ENCODE assay signal across 1 cellular context in the genomic region with DNA sequence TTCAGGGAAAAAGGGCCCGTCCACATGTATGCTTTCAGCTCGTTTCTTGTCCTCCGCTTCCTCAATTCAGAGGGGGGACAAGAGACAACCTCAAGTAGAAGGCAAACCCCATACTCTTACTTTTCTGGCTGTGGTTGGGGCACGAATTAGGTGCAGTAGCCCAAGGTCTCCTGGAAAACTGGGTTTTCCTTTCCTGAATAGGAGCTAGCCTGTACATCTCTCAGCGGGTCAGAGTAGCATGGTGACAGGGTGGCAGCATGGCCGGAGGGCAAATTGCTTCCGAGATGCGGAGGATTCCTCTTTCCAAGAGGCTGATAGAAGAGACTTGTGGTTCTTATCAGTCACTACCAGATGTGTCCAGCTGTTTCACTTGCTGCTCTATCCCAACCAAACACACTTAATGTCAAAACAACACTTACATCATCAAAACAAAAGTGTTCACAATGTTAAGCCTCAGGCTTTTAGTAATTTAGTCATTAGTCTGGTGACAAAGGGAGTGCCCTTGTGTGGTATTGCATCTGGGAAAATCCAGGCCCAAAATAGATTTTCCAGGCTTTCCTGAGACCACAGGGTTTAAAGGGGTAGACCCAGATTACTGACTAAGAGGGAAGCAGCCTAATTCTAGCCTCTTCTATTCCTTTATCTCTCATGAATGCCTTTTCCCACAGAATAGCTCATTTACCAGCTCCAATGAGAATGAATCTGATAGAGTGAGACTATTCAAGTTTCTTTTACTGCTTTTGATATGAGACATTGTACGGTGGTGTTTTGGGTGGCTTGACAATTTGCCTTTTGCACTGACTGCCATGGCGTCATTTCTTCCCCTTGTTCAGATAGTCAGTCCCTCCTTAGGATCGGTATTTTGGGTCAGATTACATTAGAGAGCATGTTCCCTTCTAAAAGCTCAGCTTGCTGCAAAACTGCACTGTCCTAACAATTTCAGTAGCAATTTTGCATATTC.
TF ChIP-seq lines count a peak whose summit lies in the region.

No MANE protein-coding gene starts in this region.

TF ChIP-seq in K562, 482 proteins besides CTCF, POLR2A, EP300 and RAD21 (continued from another document and continues in another):
- peak; percentile 96 for TF ChIP-seq ATF7 (IDR thresholded peaks at IDR 0.05)
- peak; percentile 79 for TF ChIP-seq HMGN3 (IDR thresholded peaks at IDR 0.05; ENCODE audit: borderline replicate concordance, extremely low read depth, insufficient read length, low read depth, low read length)
- peak; percentile 97 for TF ChIP-seq ZNF589 (CRISPR knock-in tag; IDR thresholded peaks at IDR 0.05; ENCODE audit: low read depth)
- TF ChIP-seq, protein P1, sequence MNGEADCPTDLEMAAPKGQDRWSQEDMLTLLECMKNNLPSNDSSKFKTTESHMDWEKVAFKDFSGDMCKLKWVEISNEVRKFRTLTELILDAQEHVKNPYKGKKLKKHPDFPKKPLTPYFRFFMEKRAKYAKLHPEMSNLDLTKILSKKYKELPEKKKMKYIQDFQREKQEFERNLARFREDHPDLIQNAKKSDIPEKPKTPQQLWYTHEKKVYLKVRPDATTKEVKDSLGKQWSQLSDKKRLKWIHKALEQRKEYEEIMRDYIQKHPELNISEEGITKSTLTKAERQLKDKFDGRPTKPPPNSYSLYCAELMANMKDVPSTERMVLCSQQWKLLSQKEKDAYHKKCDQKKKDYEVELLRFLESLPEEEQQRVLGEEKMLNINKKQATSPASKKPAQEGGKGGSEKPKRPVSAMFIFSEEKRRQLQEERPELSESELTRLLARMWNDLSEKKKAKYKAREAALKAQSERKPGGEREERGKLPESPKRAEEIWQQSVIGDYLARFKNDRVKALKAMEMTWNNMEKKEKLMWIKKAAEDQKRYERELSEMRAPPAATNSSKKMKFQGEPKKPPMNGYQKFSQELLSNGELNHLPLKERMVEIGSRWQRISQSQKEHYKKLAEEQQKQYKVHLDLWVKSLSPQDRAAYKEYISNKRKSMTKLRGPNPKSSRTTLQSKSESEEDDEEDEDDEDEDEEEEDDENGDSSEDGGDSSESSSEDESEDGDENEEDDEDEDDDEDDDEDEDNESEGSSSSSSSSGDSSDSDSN (IDR thresholded peaks at IDR 0.05; ENCODE audit: borderline replicate concordance in 1 of 2, low read depth in 2 of 2, low read length in 2 of 2), result no peak
- no peak for TF ChIP-seq SMARCB1 (IDR thresholded peaks at IDR 0.05; ENCODE audit: insufficient read length, low read depth)
- peak; percentile 38; the same call in 1 of the 2 replicates for TF ChIP-seq GATAD2A (IDR thresholded peaks at IDR 0.05)
- no peak for TF ChIP-seq NFYB (IDR thresholded peaks at IDR 0.05; ENCODE audit: extremely low read depth, insufficient read length)
- no peak for TF ChIP-seq DDX20 (tag; IDR thresholded peaks at IDR 0.05; ENCODE audit: low read depth)
- peak; percentile 96 for TF ChIP-seq STAT5A (IDR thresholded peaks at IDR 0.05; ENCODE audit: borderline replicate concordance, low read length)
- TF ChIP-seq NR2F6 (CRISPR knock-in tag; IDR thresholded peaks at IDR 0.05), result no peak
- TF ChIP-seq ZNF444 (CRISPR knock-in tag; IDR thresholded peaks at IDR 0.05), result no peak
- TF ChIP-seq TBL1XR1 (IDR thresholded peaks at IDR 0.05; ENCODE audit: low read length in 2 of 2), result peak in 1 of 2 experiments; percentile 97; a peak in 2 of 4 replicates
- no peak for TF ChIP-seq IRF2 (CRISPR knock-in tag; IDR thresholded peaks at IDR 0.05)
- no peak for TF ChIP-seq KLF6 (CRISPR knock-in tag; IDR thresholded peaks at IDR 0.05; ENCODE audit: borderline replicate concordance)
- TF ChIP-seq ZZZ3 (IDR thresholded peaks at IDR 0.05), result no peak
- no peak for TF ChIP-seq RFX5 (IDR thresholded peaks at IDR 0.05; ENCODE audit: low read depth, low read length)
- TF ChIP-seq, protein P2, sequence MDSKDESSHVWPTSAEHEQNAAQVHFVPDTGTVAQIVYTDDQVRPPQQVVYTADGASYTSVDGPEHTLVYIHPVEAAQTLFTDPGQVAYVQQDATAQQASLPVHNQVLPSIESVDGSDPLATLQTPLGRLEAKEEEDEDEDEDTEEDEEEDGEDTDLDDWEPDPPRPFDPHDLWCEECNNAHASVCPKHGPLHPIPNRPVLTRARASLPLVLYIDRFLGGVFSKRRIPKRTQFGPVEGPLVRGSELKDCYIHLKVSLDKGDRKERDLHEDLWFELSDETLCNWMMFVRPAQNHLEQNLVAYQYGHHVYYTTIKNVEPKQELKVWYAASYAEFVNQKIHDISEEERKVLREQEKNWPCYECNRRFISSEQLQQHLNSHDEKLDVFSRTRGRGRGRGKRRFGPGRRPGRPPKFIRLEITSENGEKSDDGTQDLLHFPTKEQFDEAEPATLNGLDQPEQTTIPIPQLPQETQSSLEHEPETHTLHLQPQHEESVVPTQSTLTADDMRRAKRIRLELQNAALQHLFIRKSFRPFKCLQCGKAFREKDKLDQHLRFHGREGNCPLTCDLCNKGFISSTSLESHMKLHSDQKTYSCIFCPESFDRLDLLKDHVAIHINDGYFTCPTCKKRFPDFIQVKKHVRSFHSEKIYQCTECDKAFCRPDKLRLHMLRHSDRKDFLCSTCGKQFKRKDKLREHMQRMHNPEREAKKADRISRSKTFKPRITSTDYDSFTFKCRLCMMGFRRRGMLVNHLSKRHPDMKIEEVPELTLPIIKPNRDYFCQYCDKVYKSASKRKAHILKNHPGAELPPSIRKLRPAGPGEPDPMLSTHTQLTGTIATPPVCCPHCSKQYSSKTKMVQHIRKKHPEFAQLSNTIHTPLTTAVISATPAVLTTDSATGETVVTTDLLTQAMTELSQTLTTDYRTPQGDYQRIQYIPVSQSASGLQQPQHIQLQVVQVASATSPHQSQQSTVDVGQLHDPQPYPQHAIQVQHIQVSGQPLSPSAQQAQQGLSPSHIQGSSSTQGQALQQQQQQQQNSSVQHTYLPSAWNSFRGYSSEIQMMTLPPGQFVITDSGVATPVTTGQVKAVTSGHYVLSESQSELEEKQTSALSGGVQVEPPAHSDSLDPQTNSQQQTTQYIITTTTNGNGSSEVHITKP (IDR thresholded peaks at IDR 0.05; ENCODE audit: partially characterized antibody), result peak; percentile 8
- TF ChIP-seq ZNF830 (CRISPR knock-in tag; IDR thresholded peaks at IDR 0.05), result no peak
- TF ChIP-seq CEBPB (tag; IDR thresholded peaks at IDR 0.05), result peak; percentile 88
- no peak for TF ChIP-seq HNRNPH1 (optimal IDR thresholded peaks at IDR 0.05; ENCODE audit: low read depth, low read length)
- TF ChIP-seq HLTF (IDR thresholded peaks at IDR 0.05), result no peak
- TF ChIP-seq, protein P3, sequence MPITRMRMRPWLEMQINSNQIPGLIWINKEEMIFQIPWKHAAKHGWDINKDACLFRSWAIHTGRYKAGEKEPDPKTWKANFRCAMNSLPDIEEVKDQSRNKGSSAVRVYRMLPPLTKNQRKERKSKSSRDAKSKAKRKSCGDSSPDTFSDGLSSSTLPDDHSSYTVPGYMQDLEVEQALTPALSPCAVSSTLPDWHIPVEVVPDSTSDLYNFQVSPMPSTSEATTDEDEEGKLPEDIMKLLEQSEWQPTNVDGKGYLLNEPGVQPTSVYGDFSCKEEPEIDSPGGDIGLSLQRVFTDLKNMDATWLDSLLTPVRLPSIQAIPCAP (CRISPR knock-in tag; IDR thresholded peaks at IDR 0.05; ENCODE audit: borderline replicate concordance), result no peak
- TF ChIP-seq, protein P4, sequence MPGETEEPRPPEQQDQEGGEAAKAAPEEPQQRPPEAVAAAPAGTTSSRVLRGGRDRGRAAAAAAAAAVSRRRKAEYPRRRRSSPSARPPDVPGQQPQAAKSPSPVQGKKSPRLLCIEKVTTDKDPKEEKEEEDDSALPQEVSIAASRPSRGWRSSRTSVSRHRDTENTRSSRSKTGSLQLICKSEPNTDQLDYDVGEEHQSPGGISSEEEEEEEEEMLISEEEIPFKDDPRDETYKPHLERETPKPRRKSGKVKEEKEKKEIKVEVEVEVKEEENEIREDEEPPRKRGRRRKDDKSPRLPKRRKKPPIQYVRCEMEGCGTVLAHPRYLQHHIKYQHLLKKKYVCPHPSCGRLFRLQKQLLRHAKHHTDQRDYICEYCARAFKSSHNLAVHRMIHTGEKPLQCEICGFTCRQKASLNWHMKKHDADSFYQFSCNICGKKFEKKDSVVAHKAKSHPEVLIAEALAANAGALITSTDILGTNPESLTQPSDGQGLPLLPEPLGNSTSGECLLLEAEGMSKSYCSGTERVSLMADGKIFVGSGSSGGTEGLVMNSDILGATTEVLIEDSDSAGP (CRISPR knock-in tag; IDR thresholded peaks at IDR 0.05), result peak; percentile 86
- TF ChIP-seq, protein P5, sequence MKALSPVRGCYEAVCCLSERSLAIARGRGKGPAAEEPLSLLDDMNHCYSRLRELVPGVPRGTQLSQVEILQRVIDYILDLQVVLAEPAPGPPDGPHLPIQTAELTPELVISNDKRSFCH (CRISPR knock-in tag; IDR thresholded peaks at IDR 0.05), result no peak
- TF ChIP-seq, protein P5 (tag; IDR thresholded peaks at IDR 0.05), result peak; percentile 85
- TF ChIP-seq, protein P6, sequence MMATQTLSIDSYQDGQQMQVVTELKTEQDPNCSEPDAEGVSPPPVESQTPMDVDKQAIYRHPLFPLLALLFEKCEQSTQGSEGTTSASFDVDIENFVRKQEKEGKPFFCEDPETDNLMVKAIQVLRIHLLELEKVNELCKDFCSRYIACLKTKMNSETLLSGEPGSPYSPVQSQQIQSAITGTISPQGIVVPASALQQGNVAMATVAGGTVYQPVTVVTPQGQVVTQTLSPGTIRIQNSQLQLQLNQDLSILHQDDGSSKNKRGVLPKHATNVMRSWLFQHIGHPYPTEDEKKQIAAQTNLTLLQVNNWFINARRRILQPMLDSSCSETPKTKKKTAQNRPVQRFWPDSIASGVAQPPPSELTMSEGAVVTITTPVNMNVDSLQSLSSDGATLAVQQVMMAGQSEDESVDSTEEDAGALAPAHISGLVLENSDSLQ (IDR thresholded peaks at IDR 0.05), result peak; percentile 29; the same call in 1 of the 2 replicates
- no peak for TF ChIP-seq ZBTB1 (CRISPR knock-in tag; IDR thresholded peaks at IDR 0.05; ENCODE audit: borderline replicate concordance, low read depth)
- TF ChIP-seq, protein P7, sequence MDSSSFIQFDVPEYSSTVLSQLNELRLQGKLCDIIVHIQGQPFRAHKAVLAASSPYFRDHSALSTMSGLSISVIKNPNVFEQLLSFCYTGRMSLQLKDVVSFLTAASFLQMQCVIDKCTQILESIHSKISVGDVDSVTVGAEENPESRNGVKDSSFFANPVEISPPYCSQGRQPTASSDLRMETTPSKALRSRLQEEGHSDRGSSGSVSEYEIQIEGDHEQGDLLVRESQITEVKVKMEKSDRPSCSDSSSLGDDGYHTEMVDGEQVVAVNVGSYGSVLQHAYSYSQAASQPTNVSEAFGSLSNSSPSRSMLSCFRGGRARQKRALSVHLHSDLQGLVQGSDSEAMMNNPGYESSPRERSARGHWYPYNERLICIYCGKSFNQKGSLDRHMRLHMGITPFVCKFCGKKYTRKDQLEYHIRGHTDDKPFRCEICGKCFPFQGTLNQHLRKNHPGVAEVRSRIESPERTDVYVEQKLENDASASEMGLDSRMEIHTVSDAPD (CRISPR knock-in tag; IDR thresholded peaks at IDR 0.05), result no peak
- no peak for TF ChIP-seq MAFF (IDR thresholded peaks at IDR 0.05; ENCODE audit: low read length)
- TF ChIP-seq, protein P8, sequence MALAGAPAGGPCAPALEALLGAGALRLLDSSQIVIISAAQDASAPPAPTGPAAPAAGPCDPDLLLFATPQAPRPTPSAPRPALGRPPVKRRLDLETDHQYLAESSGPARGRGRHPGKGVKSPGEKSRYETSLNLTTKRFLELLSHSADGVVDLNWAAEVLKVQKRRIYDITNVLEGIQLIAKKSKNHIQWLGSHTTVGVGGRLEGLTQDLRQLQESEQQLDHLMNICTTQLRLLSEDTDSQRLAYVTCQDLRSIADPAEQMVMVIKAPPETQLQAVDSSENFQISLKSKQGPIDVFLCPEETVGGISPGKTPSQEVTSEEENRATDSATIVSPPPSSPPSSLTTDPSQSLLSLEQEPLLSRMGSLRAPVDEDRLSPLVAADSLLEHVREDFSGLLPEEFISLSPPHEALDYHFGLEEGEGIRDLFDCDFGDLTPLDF (CRISPR knock-in tag; IDR thresholded peaks at IDR 0.05), result peak; percentile 25; the same call in 1 of the 2 replicates
- no peak for TF ChIP-seq POLR2B (IDR thresholded peaks at IDR 0.05; ENCODE audit: low read depth, partially characterized antibody)
- no peak for TF ChIP-seq SIX5 (IDR thresholded peaks at IDR 0.05; ENCODE audit: borderline replicate concordance in 1 of 2, insufficient read depth in 1 of 2, low read depth in 1 of 2, low read length in 2 of 2)
- no peak for TF ChIP-seq ZNF764 (CRISPR knock-in tag; IDR thresholded peaks at IDR 0.05; ENCODE audit: low read depth)
- TF ChIP-seq ZNF780A (CRISPR knock-in tag; IDR thresholded peaks at IDR 0.05), result no peak
- no peak for TF ChIP-seq PHF8 (IDR thresholded peaks at IDR 0.05; ENCODE audit: borderline replicate concordance, low read length)
- TF ChIP-seq ZNF12 (CRISPR knock-in tag; IDR thresholded peaks at IDR 0.05), result no peak
- peak; percentile 40; the same call in 1 of the 2 replicates for TF ChIP-seq GTF2E2 (tag; IDR thresholded peaks at IDR 0.05)
- no peak for TF ChIP-seq PHTF2 (CRISPR knock-in tag; IDR thresholded peaks at IDR 0.05)
- peak; percentile 75; the same call in 1 of the 2 replicates for TF ChIP-seq TOE1 (IDR thresholded peaks at IDR 0.05; ENCODE audit: borderline replicate concordance)
- no peak for TF ChIP-seq TOE1 (CRISPR knock-in tag; IDR thresholded peaks at IDR 0.05; ENCODE audit: borderline replicate concordance, low read depth)
- no peak for TF ChIP-seq STAG1 (CRISPR knock-in tag; IDR thresholded peaks at IDR 0.05; ENCODE audit: borderline replicate concordance)
- TF ChIP-seq, protein P9, sequence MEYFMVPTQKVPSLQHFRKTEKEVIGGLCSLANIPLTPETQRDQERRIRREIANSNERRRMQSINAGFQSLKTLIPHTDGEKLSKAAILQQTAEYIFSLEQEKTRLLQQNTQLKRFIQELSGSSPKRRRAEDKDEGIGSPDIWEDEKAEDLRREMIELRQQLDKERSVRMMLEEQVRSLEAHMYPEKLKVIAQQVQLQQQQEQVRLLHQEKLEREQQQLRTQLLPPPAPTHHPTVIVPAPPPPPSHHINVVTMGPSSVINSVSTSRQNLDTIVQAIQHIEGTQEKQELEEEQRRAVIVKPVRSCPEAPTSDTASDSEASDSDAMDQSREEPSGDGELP (CRISPR knock-in tag; IDR thresholded peaks at IDR 0.05; ENCODE audit: borderline replicate concordance), result peak; percentile 99
- no peak for TF ChIP-seq POLR2AphosphoS2 (IDR thresholded peaks at IDR 0.05; ENCODE audit: low read length)
- peak; percentile 88 for TF ChIP-seq TAF9B (IDR thresholded peaks at IDR 0.05; ENCODE audit: partially characterized antibody)
- TF ChIP-seq ELF1 (tag; IDR thresholded peaks at IDR 0.05), result peak; percentile 55; the same call in 1 of the 2 replicates
- no peak for TF ChIP-seq TFAM (CRISPR knock-in tag; conservative IDR thresholded peaks at IDR 0.05)
